Comparison of ENCODE assay signal across 8 cellular contexts in the genomic region with DNA sequence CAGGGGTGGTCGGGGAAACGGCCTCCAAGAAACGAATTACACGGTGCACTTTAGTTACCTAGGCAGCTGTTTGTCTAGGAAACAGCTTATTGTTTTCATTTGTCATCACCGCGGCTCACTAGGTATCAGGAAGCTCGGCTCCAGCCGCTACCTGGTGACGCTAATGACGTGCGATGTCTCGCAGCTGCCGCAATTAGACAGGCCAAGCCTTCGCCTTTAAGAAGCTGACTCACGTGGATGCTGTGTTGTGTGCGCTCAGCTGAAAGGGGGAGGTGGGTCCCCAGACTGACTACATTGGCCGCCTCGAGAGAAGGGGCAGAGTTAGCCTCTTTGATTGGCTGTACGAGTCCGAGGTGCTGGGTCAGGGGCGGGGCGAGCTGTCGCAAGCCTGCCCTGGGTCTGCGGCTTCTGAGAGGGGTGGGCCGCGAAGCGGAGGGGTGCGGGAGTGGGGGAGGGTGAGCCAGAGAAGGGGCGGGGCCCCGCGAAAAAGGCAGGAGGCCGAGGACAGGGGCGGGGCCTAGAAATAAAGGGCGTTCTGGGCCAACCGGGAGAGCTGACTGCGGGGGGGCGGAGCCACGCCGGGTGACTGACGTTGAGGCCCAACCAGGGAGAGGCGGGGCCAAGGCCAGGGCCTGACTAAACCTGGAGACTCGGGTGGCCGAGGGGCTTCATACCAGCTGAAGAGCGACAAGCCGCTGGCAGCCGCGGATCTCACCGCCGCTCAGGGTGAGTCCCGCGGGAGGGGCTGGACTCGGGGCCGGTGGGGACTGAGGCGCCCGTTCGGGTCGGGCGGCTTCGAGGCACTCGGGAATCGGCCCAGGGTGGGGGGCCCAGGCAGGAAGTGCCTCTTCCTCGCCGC. TPM values are rescaled to one million over a fixed set of nuclear protein-coding genes. Genes with fewer than 3 reads are reported as not detected.
DNase-seq lines count a peak whose midpoint lies in the region; ATAC-seq and TF ChIP-seq lines count a peak whose summit lies in the region.

YPEL5 (plus strand) TSS at position 671 of the 859 bp plus-strand sequence. CDS start 9,645 bp downstream, outside the sequence.

- intact Hi-C loops in PC-9 (cut with micrococcal nuclease; ENCODE audit: unreplicated experiment), result loop anchor here (5.0 kb wide), 2 partner anchors 54 to 71 kb away; no protein-coding TSS in a partner anchor
- intact Hi-C loops in mucosa of descending colon (cut with DNase I, micrococcal nuclease), result no loop called here

- H3K27ac ChIP-seq in PC-9 (peak within 1 kb of the TSS; percentile 50), epithelial cell of prostate (peak within 1 kb of the TSS; percentile 92)

- CTCF ChIA-PET in PC-9 (lab: Charles Lee), result interaction anchor here (0.7 to 2.3 kb wide), 4 partner anchors 18 to 1395 kb away, joined by 3 to 16 read pairs (median 6); partner anchors contain the start of gene PPP1CB

- TSS peak; percentile 30 for BruUV-seq in PC-9 (replicated peaks; lab: Mats Ljungman, UMichigan)

- H3K79me2 ChIP-seq in PC-9 (ENCODE audit: low read depth), result peaks cover 17% of the 10 kb centered on the region; the same call in 1 of the 2 replicates

- H3K4me1 ChIP-seq in PC-9 (replicated peaks; ENCODE audit: insufficient read depth) (peaks cover 39% of the 10 kb centered on the region), mucosa of descending colon (ENCODE audit: low read depth) (peaks cover 25% of the 10 kb centered on the region)

- DNase-seq in DMS153 (lab: John Stamatoyannopoulos, UW), result peak; percentile 99
- peak; percentile 94 for DNase-seq in Jurkat, Clone E6-1 (ENCODE audit: low read depth, low spot score)
- peak; percentile 99 to 100 for DNase-seq in PC-9
- DNase-seq in activated T-cell treated with anti-CD3 and anti-CD28 coated beads, Interleukin-2, amount 50 U/mL, for 1 hour, result peak; percentile 100
- peak; percentile 100 for DNase-seq in epithelial cell of prostate (ENCODE audit: low read depth, low spot score)
- DNase-seq in mucosa of descending colon, result peak; percentile 99
- peak; percentile 99 for DNase-seq in stimulated activated CD8-positive, alpha-beta memory T cell treated with anti-CD3 and anti-CD28 coated beads, Interleukin-4, amount 100 ng/mL, for 24 hours (ENCODE audit: low read depth)

- peaks cover 3% of the 10 kb centered on the region; the same call in 1 of the 2 replicates for H4K20me1 ChIP-seq in PC-9 (ENCODE audit: insufficient read depth)

- TF ChIP-seq CTCF in PC-9 (conservative IDR thresholded peaks at IDR 0.05) (no peak), mucosa of descending colon (IDR thresholded peaks at IDR 0.05) (peak; percentile 23)

- H3K4me2 ChIP-seq in PC-9, result peak within 1 kb of the TSS; percentile 81

- no peaks in the 10 kb centered on the region for H3K27me3 ChIP-seq in PC-9 (ENCODE audit: insufficient read depth, low read depth)

- H2AFZ ChIP-seq in PC-9, result peak within 1 kb of the TSS; percentile 94

- H3K9me3 ChIP-seq in PC-9 (ENCODE audit: insufficient read depth, low read depth) (no peaks in the 10 kb centered on the region), mucosa of descending colon (no peaks in the 10 kb centered on the region)

- ATAC-seq in GM21619 (IDR thresholded peaks at IDR 0.05; ENCODE audit: unreplicated experiment) (peak; percentile 92), mucosa of descending colon (peak; percentile 94)

- H3K9me2 ChIP-seq in PC-9 (ENCODE audit: insufficient read depth), result no peaks in the 10 kb centered on the region

- H3K36me3 ChIP-seq in PC-9 (ENCODE audit: low read depth), result 0 out of 2 replicates have a peak, but pooled peaks cover 1% of the 10 kb centered on the region
- H3K36me3 ChIP-seq in mucosa of descending colon (ENCODE audit: low read depth), result no peaks in the 10 kb centered on the region

- H3F3A ChIP-seq in PC-9 (ENCODE audit: insufficient read depth, low read depth), result peaks cover 20% of the 10 kb centered on the region; the same call in 1 of the 2 replicates

- POLR2A ChIA-PET in PC-9 (lab: Charles Lee; ENCODE audit: unreplicated experiment), result interaction anchor here (0.5 to 0.7 kb wide), 2 partner anchors 173 to 539 kb away, joined by 3 to 5 read pairs; no protein-coding TSS in a partner anchor

- H3K4me3 ChIP-seq in Jurkat, Clone E6-1 (ENCODE audit: low read length), result peak within 1 kb of the TSS; percentile 56
- H3K4me3 ChIP-seq in PC-9 (peak within 1 kb of the TSS; percentile 83), mucosa of descending colon (peak within 1 kb of the TSS; percentile 100)

RNA-seq across cellular contexts. Expression of gene YPEL5, which starts in this region (rescaled TPM):
- 14.1 TPM for polyA plus RNA-seq in Jurkat, Clone E6-1 (2012; ENCODE audit: insufficient read depth, insufficient read length)
- 56.9 and 67.5 TPM in 2 replicates for total RNA-seq in PC-9 (2021)
- 100 to 1,000 TPM in 1 of 3 donors, 10 to 100 TPM in 2; 58.0 to 104 (median 79.3) TPM for total RNA-seq in mucosa of descending colon

Comparison
In these comparisons a context has a peak if more than half of its experiments do, and no peak if none do; other contexts are left out.
1. Peak in every context shown above with its lines: DNase-seq, ATAC-seq, H3K4me3 ChIP-seq and H3K27ac ChIP-seq.